8 cellular contexts compared by ENCODE assay signal in the genomic region with DNA sequence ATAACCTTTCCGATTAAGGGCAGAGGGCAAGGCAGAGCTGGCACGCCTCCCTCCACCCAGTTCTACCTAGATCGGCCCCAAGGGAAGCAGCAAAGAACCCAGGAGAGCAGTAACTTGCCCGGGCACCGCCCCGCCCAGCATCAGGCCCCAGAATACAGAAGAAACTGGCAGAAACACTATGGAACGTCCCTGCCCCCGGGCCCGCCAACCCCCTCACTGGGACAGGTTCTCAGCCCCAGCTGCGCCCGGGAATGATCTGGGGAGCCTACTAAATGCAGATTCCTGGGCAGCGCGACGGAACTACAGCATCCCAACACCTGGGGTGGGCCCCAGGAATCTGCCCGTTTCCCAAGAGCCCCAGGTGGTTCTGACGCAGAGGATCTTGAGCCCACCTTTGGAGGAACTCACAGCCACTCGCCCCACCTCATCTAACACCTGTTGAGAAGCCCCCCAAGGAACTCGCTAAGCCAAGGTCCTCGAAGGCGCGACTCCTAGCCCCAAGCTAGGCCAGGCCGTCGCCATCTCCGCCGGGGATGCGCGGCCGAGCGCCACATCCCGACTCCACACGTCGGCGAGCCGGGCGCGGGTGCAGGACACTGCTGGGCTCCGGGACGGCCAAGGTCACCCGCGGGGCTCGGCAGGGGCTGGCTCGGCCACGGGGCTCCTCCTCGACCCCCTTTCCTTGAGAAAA. TPM values are rescaled to one million over a fixed set of nuclear protein-coding genes. Genes with fewer than 3 reads are reported as not detected.
DNase-seq lines count a peak whose midpoint lies in the region; ATAC-seq, FAIRE-seq and TF ChIP-seq lines count a peak whose summit lies in the region.

No MANE protein-coding gene starts in this region.

- POLR2A ChIA-PET in HEK293T (lab: Yijun Ruan, JAX): interaction anchor here (1.0 kb wide), 1 partner anchor 79 kb away, joined by 3 read pairs; no protein-coding TSS in a partner anchor

- H3K9me3 ChIP-seq in gastroesophageal sphincter: peaks cover 0 to 10% (median 0%) of the 10 kb centered on the region in 3 donors
- no peaks in the 10 kb centered on the region for H3K9me3 ChIP-seq in pancreas

- intact Hi-C loops in pancreas (cut with DNase I): no loop called here

- CTCF ChIA-PET in HEK293T (lab: Yijun Ruan, JAX): no interaction called here

- ATAC-seq in gastroesophageal sphincter (no peak), pancreas (peak; percentile 21 to 35 (median 32)), HG03378 (IDR thresholded peaks at IDR 0.05; ENCODE audit: unreplicated experiment) (no peak), HG03520 (IDR thresholded peaks at IDR 0.05; ENCODE audit: unreplicated experiment) (no peak)

- H3K4me3 ChIP-seq in WI38 (ENCODE audit: low read depth, low read length) (peak overlapping the region; percentile 63), gastroesophageal sphincter (peak overlapping the region; percentile 49 to 95), pancreas (peak overlapping the region; percentile 84 to 95 (median 91))

- TF ChIP-seq POLR2A in gastroesophageal sphincter (IDR thresholded peaks at IDR 0.05): no peak

- FAIRE-seq in pancreas (lab: Jason Lieb, UNC): no peak

- 0 to 41% methylated on average over 5 to 9 of the region's 44 CpGs for WGBS in gastroesophageal sphincter (ENCODE audit: low coverage in 1 of 2), 2 donors
- WGBS in pancreas, 2 donors: 12 to 14% methylated on average over 44 of the region's 44 CpGs

- DNase-seq in HEK293T (ENCODE audit: extremely low spot score): no peak
- peak in 5 of 6 donors; percentile 47 to 81 (median 64) for DNase-seq in pancreas
- DNase-seq in kidney glomerular epithelial cell (lab: John Stamatoyannopoulos, UW): no peak
- no peak for DNase-seq in pons (ENCODE audit: low spot score)

- no peak for TF ChIP-seq EP300 in gastroesophageal sphincter (IDR thresholded peaks at IDR 0.05)

- no peaks in the 10 kb centered on the region for H3K27me3 ChIP-seq in gastroesophageal sphincter
- no peaks in the 10 kb centered on the region for H3K27me3 ChIP-seq in pancreas

- peaks cover 0 to 30% (median 9%) of the 10 kb centered on the region in 3 donors for H3K4me1 ChIP-seq in gastroesophageal sphincter
- peaks cover 0 to 11% (median 8%) of the 10 kb centered on the region in 3 donors for H3K4me1 ChIP-seq in pancreas

- peaks cover 0 to 8% of the 10 kb centered on the region in 2 donors for H3K36me3 ChIP-seq in gastroesophageal sphincter
- no peaks in the 10 kb centered on the region for H3K36me3 ChIP-seq in pancreas

- TF ChIP-seq CTCF in WI38 (IDR thresholded peaks at IDR 0.05; ENCODE audit: low read depth, low read length) (no peak), gastroesophageal sphincter (IDR thresholded peaks at IDR 0.05) (no peak), pancreas (IDR thresholded peaks at IDR 0.05) (no peak)

- H3K27ac ChIP-seq in gastroesophageal sphincter: peak overlapping the region; percentile 68 to 95 (median 91)
- peak overlapping the region; percentile 84 to 92 (median 89) for H3K27ac ChIP-seq in pancreas

TF ChIP-seq in HEK293T, 16 proteins besides CTCF, POLR2A, EP300 and RAD21:
- peak; percentile 53; the same call in 1 of the 2 replicates for TF ChIP-seq L3MBTL2 (conservative IDR thresholded peaks at IDR 0.05)
- TF ChIP-seq ZNF384 (IDR thresholded peaks at IDR 0.05): no peak

RNA-seq across cellular contexts. Expression of a gene that starts 1.1 kb away (rescaled TPM):
- total RNA-seq in gastroesophageal sphincter (10 to 100 TPM; 13.2 to 31.5 (median 18.7) TPM), pancreas (10 to 100 TPM; 16.3 to 20.1 (median 18.9) TPM)
- polyA plus RNA-seq in pancreas: 10 to 100 TPM; 13.6 to 24.4 TPM

RNA-seq across cellular contexts. Expression of a gene that starts 18.6 kb away (rescaled TPM):
- total RNA-seq in gastroesophageal sphincter (under 1 TPM in 1 of 4 donors, not detected in 3; 0.40 TPM), pancreas (under 1 TPM; 0.28 to 0.47 (median 0.34) TPM)
- polyA plus RNA-seq in pancreas: under 1 TPM; 0.30 to 0.31 TPM

Comparison
In these comparisons a context has a peak if more than half of its experiments do, and no peak if none do; other contexts are left out.
1. DNase-seq: peak in pancreas (5 of 6); none in HEK293T (single experiment), kidney glomerular epithelial cell (single experiment) and pons (single experiment).
2. ATAC-seq: peak in pancreas (4 of 4); none in gastroesophageal sphincter (single experiment), HG03378 (single experiment) and HG03520 (single experiment).
3. Peak in every context shown above with its lines, with median percentiles within 50 percentile points of each other: H3K4me3 ChIP-seq.